In the genomic region with DNA sequence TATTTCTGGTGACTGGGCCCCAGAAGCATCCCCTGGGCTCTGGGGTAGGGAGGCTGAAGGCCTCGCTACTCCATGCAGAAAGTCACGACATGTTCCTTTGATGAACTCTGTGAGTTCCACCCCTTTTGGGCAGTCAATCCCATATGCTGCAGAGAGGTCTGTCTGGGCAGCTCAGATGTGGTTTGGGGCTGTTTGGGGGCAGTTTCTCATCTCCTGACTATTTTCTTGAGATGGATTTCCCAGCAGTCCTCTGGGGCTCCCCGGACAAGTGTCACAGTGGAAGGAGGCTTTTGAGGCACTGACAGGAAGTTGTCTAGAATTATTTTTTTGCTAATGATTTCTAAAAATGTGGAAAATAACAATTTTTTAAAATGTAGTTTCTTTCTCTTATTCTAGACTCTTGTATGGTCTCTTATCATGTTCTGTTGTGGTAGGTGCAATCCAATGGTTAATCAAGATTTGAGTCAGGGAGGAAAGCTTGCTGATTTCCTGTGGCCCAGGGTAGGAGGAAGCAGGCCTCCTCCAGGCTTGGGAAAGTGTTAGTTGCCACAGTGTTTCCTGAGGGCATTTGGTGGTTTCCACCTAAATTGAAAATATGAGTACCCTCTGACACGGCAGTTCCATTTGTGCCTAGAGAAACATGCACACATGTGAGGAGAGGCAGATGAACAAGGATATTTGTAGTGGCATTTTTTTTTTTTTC, we compare ENCODE assay signal across 10 cellular contexts. TPM values are rescaled to one million over a fixed set of nuclear protein-coding genes. Genes with fewer than 3 reads are reported as not detected.
DNase-seq lines count a peak whose midpoint lies in the region; TF ChIP-seq lines count a peak whose summit lies in the region.
"Had no signal": no experiment of that assay in that cellular context is flagged by ENCODE, and none has a peak within 500 bp of the region (broad histone marks: within the 10 kb centered on the region; RNA-seq: fewer than 3 reads in every experiment).

No MANE protein-coding gene starts in this region.

- peaks cover 34% of the 10 kb centered on the region for H3K36me3 Mint-ChIP-seq in T-helper 1 cell treated with Interleukin-12 subunit alpha and Interleukin-12 subunit beta and Interleukin-4 antibody, amounts not matched to agents 30 μg/mL and 1 μg/mL, for 36 hours (ENCODE audit: low read depth)
- peaks cover 6% of the 10 kb centered on the region for H3K36me3 Mint-ChIP-seq in dendritic cell treated with granulocyte-macrophage colony-stimulating factor and Interleukin-4, amounts not matched to agents 40 ng/mL and 50 ng/mL, for 4 days (ENCODE audit: low read depth)

- H3K36me3 ChIP-seq in suprapubic skin, result no peaks in the 10 kb centered on the region

- no peak for TF ChIP-seq EP300 in suprapubic skin (IDR thresholded peaks at IDR 0.05)

- WGBS in suprapubic skin, result 77% methylated on average over 4 of the region's 4 CpGs

- peaks cover 36% of the 10 kb centered on the region for H3K4me1 Mint-ChIP-seq in T-helper 1 cell treated with Interleukin-12 subunit alpha and Interleukin-12 subunit beta and Interleukin-4 antibody, amounts not matched to agents 30 μg/mL and 1 μg/mL, for 36 hours (ENCODE audit: low read depth)
- H3K4me1 Mint-ChIP-seq in dendritic cell treated with granulocyte-macrophage colony-stimulating factor and Interleukin-4, amounts not matched to agents 40 ng/mL and 50 ng/mL, for 4 days (ENCODE audit: low read depth), result peaks cover 40% of the 10 kb centered on the region

- H3K9me3 ChIP-seq in suprapubic skin, result no peaks in the 10 kb centered on the region
- H3K9me3 ChIP-seq: mucosa of descending colon had no signal

- no peaks in the 10 kb centered on the region for H3K27me3 ChIP-seq in suprapubic skin

- no peaks in the 10 kb centered on the region for H3K9me3 Mint-ChIP-seq in T-helper 1 cell treated with Interleukin-12 subunit alpha and Interleukin-12 subunit beta and Interleukin-4 antibody, amounts not matched to agents 30 μg/mL and 1 μg/mL, for 36 hours
- no peaks in the 10 kb centered on the region for H3K9me3 Mint-ChIP-seq in dendritic cell treated with granulocyte-macrophage colony-stimulating factor and Interleukin-4, amounts not matched to agents 40 ng/mL and 50 ng/mL, for 4 days

- no peak overlapping the region for H3K27ac ChIP-seq in suprapubic skin

- no peak overlapping the region for H3K4me3 ChIP-seq in suprapubic skin
- H3K4me3 ChIP-seq: mucosa of descending colon had no signal

- H3K27me3 Mint-ChIP-seq in T-helper 1 cell treated with Interleukin-12 subunit alpha and Interleukin-12 subunit beta and Interleukin-4 antibody, amounts not matched to agents 30 μg/mL and 1 μg/mL, for 36 hours (ENCODE audit: low read depth), result no peaks in the 10 kb centered on the region
- no peaks in the 10 kb centered on the region for H3K27me3 Mint-ChIP-seq in dendritic cell treated with granulocyte-macrophage colony-stimulating factor and Interleukin-4, amounts not matched to agents 40 ng/mL and 50 ng/mL, for 4 days

- H3K4me3 Mint-ChIP-seq in T-helper 1 cell treated with Interleukin-12 subunit alpha and Interleukin-12 subunit beta and Interleukin-4 antibody, amounts not matched to agents 30 μg/mL and 1 μg/mL, for 36 hours, result peak overlapping the region; percentile 60
- H3K4me3 Mint-ChIP-seq in dendritic cell treated with granulocyte-macrophage colony-stimulating factor and Interleukin-4, amounts not matched to agents 40 ng/mL and 50 ng/mL, for 4 days, result no peak overlapping the region

- DNase-seq in activated CD4-positive, alpha-beta T cell treated with anti-CD3 and anti-CD28 coated beads for 4 hours, result peak; percentile 24 to 28
- DNase-seq in activated CD4-positive, alpha-beta T cell treated with anti-CD3 and anti-CD28 coated beads for 1 hour, result no peak
- peak; percentile 64 for DNase-seq in stimulated activated CD8-positive, alpha-beta memory T cell treated with anti-CD3 and anti-CD28 coated beads, Interleukin-4, amount 100 ng/mL, for 48 hours
- no peak for DNase-seq in NCI-H446 (lab: John Stamatoyannopoulos, UW)
- no peak for DNase-seq in suprapubic skin (ENCODE audit: low spot score in 2 of 2)
- DNase-seq in SHP77 treated with DMSO at 0.1 percent for 48 hours (lab: John Stamatoyannopoulos, UW), result no peak
- DNase-seq: amniotic stem cell, mucosa of descending colon had no signal

- peaks cover 6% of the 10 kb centered on the region for H3K4me1 ChIP-seq in suprapubic skin

- H3K27ac Mint-ChIP-seq in T-helper 1 cell treated with Interleukin-12 subunit alpha and Interleukin-12 subunit beta and Interleukin-4 antibody, amounts not matched to agents 30 μg/mL and 1 μg/mL, for 36 hours, result peak overlapping the region; percentile 80
- H3K27ac Mint-ChIP-seq in dendritic cell treated with granulocyte-macrophage colony-stimulating factor and Interleukin-4, amounts not matched to agents 40 ng/mL and 50 ng/mL, for 4 days, result peak overlapping the region; percentile 81

- intact Hi-C loops in dendritic cell treated with granulocyte-macrophage colony-stimulating factor and Interleukin-4, amounts not matched to agents 40 ng/mL and 50 ng/mL, for 4 days (cut with micrococcal nuclease), result loop anchor here (5.0 to 10.0 kb wide), 2 partner anchors 86 to 294 kb away; a partner anchor contains a TSS

- no peak for TF ChIP-seq POLR2A in suprapubic skin (IDR thresholded peaks at IDR 0.05)

- no peak for TF ChIP-seq CTCF in suprapubic skin (IDR thresholded peaks at IDR 0.05)

RNA-seq across cellular contexts. Expression of a gene that starts 19.9 kb away (rescaled TPM):
- total RNA-seq in suprapubic skin, result 10 to 100 TPM; 22.1 to 33.7 (median 26.3) TPM

Comparison
In these comparisons a context has a peak if more than half of its experiments do, and no peak if none do; other contexts are left out.
1. DNase-seq: peak in activated CD4-positive, alpha-beta T cell treated with anti-CD3 and anti-CD28 coated beads for 4 hours (2 of 2) and stimulated activated CD8-positive, alpha-beta memory T cell treated with anti-CD3 and anti-CD28 coated beads, Interleukin-4, amount 100 ng/mL, for 48 hours (single experiment); none in activated CD4-positive, alpha-beta T cell treated with anti-CD3 and anti-CD28 coated beads for 1 hour (single experiment), NCI-H446 (0 of 2), suprapubic skin (0 of 2) and SHP77 treated with DMSO at 0.1 percent for 48 hours (single experiment).